8 cellular contexts compared by ENCODE assay signal in the genomic region with DNA sequence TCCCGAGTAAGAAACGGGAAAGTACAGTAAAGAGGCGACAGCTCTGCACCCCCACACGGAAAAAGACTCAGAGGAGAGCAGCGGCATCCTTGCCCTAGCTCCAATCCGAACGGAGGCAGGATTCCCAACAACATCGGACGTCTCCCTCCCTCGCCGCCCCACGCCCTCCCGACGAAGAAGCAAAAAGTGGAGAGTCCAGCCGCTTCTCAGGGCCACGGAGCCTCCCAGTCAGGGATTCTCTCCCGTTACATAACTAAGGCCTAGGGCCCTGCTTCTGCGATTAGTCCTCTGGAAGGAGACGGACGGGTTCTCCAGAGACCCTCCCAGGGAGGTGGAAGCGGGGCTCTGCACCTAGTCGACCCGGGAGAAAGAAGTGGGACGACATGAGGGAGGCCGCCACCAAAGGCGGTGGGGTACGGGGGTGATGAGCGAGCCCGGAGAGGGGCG. TPM values are rescaled to one million over a fixed set of nuclear protein-coding genes. Genes with fewer than 3 reads are reported as not detected.
DNase-seq lines count a peak whose midpoint lies in the region; ATAC-seq and TF ChIP-seq lines count a peak whose summit lies in the region.

No MANE protein-coding gene starts in this region.

- TF ChIP-seq CTCF in RWPE1 (conservative IDR thresholded peaks at IDR 0.05; ENCODE audit: low read depth) (no peak), choroid plexus epithelial cell (conservative IDR thresholded peaks at IDR 0.05; ENCODE audit: low read depth, low read length) (no peak)

- in situ Hi-C loops in Caki2 (cut with HindIII; ENCODE audit: low pct_unique_long_range_greater_than_20kb, low sequenced_read_pairs): no loop called here

- DNase-seq in Caki2 (ENCODE audit: low read depth) (peak; percentile 54), RWPE1 (ENCODE audit: low spot score) (peak; percentile 51), choroid plexus epithelial cell (ENCODE audit: low read depth) (peak; percentile 57), NCI-H774 (lab: John Stamatoyannopoulos, UW) (no peak)
- peak; percentile 2 for DNase-seq in stimulated activated CD8-positive, alpha-beta memory T cell treated with anti-CD3 and anti-CD28 coated beads, Interleukin-4, amount 100 ng/mL, for 24 hours (ENCODE audit: low read depth)

- ATAC-seq in GM19324 (IDR thresholded peaks at IDR 0.05; ENCODE audit: low FRiP score, unreplicated experiment) (peak; percentile 40), HG03196 (IDR thresholded peaks at IDR 0.05; ENCODE audit: unreplicated experiment) (peak; percentile 26)

- peak overlapping the region; percentile 91 for H3K4me3 ChIP-seq in choroid plexus epithelial cell (ENCODE audit: low read depth, low read length)

- CTCF ChIA-PET in RWPE1 (lab: Yijun Ruan, JAX): no interaction called here

- peak overlapping the region; percentile 86 for H3K27ac ChIP-seq in RWPE1
- H3K27ac ChIP-seq in layer of hippocampus (ENCODE audit: low read depth, low read length): peak overlapping the region; percentile 86

- POLR2A ChIA-PET in RWPE1 (lab: Yijun Ruan, JAX; ENCODE audit: low non-redundant PET): interaction anchor here (0.6 kb wide), 1 partner anchor 990 kb away, joined by 6 read pairs; no protein-coding TSS in a partner anchor

- no peaks in the 10 kb centered on the region for H3K27me3 ChIP-seq in layer of hippocampus (ENCODE audit: control insufficient read depth, insufficient read depth, low read length)

RNA-seq across cellular contexts. Expression of a gene that starts 0.6 kb away (rescaled TPM):
- 256 and 266 TPM in 2 replicates for total RNA-seq in Caki2 (2014; rRNA removed; shearing (Covaris generic); ENCODE audit: low replicate concordance)

RNA-seq across cellular contexts. Expression of a gene that starts 27.8 kb away (rescaled TPM):
- 34.1 and 50.4 TPM in 2 replicates for total RNA-seq in Caki2 (2014; rRNA removed; shearing (Covaris generic); ENCODE audit: low replicate concordance)
